ENCODE assay signal across 11 cellular contexts in the genomic region with DNA sequence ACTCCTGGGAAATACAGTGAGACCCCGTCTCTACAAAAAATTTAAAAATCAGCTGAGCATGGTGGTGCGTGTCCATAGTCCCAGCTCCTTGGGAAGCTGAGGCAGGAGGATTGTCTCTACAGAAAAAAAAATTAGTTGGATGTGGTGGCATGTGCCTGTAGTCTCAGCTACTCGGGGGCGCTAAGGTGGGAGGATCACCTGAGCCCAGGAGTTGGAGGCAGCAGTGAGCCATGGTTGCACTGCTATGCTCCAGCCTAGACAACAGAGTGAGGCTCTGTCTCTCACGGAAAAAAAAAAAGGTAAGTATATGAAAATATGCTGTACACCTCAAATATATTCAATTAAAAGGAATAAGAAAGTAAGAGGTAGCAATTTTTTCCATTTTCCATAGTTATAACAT.
"Had no signal": no experiment of that assay in that cellular context is flagged by ENCODE, and none has a peak within 500 bp of the region (broad histone marks: within the 10 kb centered on the region; RNA-seq: fewer than 3 reads in every experiment).

No MANE protein-coding gene starts in this region.

- H3K9me3 ChIP-seq: HAP-1 had no signal

- H3K9ac ChIP-seq: GM23248 had no signal

- H3K4me1 ChIP-seq: HAP-1 had no signal

- H3K4me2 ChIP-seq: GM23338 had no signal

- H3K4me3 Mint-ChIP-seq: GM23338, H9 had no signal

- DNase-seq: GOT3, H7, H9, HCEC 1CT, HFFc6 had no signal

- H3K9me3 Mint-ChIP-seq: GM23338, H9, HFFc6 had no signal

- ATAC-seq: GM23338, HCT116 had no signal

- H3K27ac Mint-ChIP-seq: GM23338, H9, HFFc6 had no signal

- H3K4me3 ChIP-seq: GM23338, HAP-1 had no signal

- H3K27ac ChIP-seq: GM23248 had no signal

- H3K36me3 ChIP-seq: HAP-1 had no signal

- H2AFZ ChIP-seq: GM23338 had no signal

- FAIRE-seq: H1, H54 had no signal
